In the genomic region with DNA sequence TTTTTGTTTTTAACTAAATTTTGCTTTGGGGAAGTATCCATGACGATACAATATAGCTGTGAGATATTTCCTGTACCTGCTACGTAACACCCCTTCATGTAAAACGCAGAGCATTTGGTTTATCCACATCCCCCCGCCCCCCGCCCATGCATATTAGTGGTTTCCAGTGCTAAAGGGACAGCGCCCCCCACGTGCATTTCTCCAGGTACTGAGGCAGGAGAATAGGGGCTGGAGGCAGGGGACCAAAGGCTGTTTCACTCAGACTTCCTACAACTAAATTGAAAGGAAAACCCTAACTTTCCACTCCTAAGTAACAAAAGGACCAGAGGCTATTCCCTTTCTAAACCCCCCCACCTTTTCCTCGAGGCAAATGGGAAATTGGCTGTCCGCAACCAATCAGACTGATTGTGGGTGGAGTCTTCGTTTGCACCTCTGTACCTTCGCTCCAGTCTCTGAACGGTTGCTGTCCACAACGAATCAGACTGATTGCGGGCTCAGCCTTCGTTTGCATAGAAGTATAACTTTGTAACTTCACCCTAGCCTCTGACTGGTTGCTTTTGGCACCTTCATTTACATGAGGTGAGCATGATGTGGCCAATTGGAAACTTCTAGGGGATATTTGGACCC, we compare ENCODE assay signal across 9 cellular contexts. TPM values are rescaled to one million over a fixed set of nuclear protein-coding genes. Genes with fewer than 3 reads are reported as not detected.
A peak's percentile ranks its signal among the peaks of the same experiment; 100 is the strongest.
DNase-seq lines count a peak whose midpoint lies in the region; ATAC-seq and TF ChIP-seq lines count a peak whose summit lies in the region.
"Had no signal": no experiment of that assay in that cellular context is flagged by ENCODE, and none has a peak within 500 bp of the region (broad histone marks: within the 10 kb centered on the region; RNA-seq: fewer than 3 reads in every experiment).

No MANE protein-coding gene starts in this region.

- H3K4me1 Mint-ChIP-seq in central memory CD8-positive, alpha-beta T cell, result no peaks in the 10 kb centered on the region

- H3K27me3 Mint-ChIP-seq in central memory CD8-positive, alpha-beta T cell, result peaks cover 69% of the 10 kb centered on the region

- peak overlapping the region; percentile 36; the same call in 1 of the 2 replicates for H3K9ac ChIP-seq in ES-I3 (ENCODE audit: low read depth, low read length)

- intact Hi-C loops in mucosa of descending colon (cut with DNase I, micrococcal nuclease), result loop anchor here in 1 of 2 donors (5.0 to 10.0 kb wide), 2 partner anchors 144 to 167 kb away; no protein-coding TSS in a partner anchor

- H3K36me3 ChIP-seq in ES-I3 (ENCODE audit: insufficient read depth, low read length) (no peaks in the 10 kb centered on the region), mucosa of descending colon (ENCODE audit: low read depth) (no peaks in the 10 kb centered on the region)

- H3K4me1 ChIP-seq in ES-I3 (ENCODE audit: insufficient read depth, low read length) (peaks cover 7% of the 10 kb centered on the region; the same call in 1 of the 2 replicates), mucosa of descending colon (ENCODE audit: low read depth) (peaks cover 12% of the 10 kb centered on the region)

- no peak overlapping the region for H3K4me3 Mint-ChIP-seq in central memory CD8-positive, alpha-beta T cell

- no peak for ATAC-seq in central memory CD8-positive, alpha-beta T cell (replicated peaks; ENCODE audit: extremely low read depth, poor library complexity, severe bottlenecking)
- ATAC-seq in mucosa of descending colon (peak; percentile 67), HG03442 (IDR thresholded peaks at IDR 0.05; ENCODE audit: unreplicated experiment) (no peak)

- no peaks in the 10 kb centered on the region for H3K36me3 Mint-ChIP-seq in central memory CD8-positive, alpha-beta T cell (ENCODE audit: insufficient read depth)

- H3K27ac Mint-ChIP-seq in central memory CD8-positive, alpha-beta T cell (ENCODE audit: low read depth), result peak overlapping the region; percentile 23

- H3K9me3 ChIP-seq in ES-I3 (ENCODE audit: control insufficient read depth, insufficient read depth, low read length) (no peaks in the 10 kb centered on the region), mucosa of descending colon (no peaks in the 10 kb centered on the region)

- H3K9me3 Mint-ChIP-seq in central memory CD8-positive, alpha-beta T cell, result no peaks in the 10 kb centered on the region

- DNase-seq in NCI-H2029 (lab: John Stamatoyannopoulos, UW) (peak; percentile 82), mucosa of descending colon (peak in 1 of 3 donors; percentile 60), SK-N-DZ (ENCODE audit: low spot score) (no peak), NAMALWA (ENCODE audit: low spot score) (no peak), C1 segment of cervical spinal cord (lab: John Stamatoyannopoulos, UW) (no peak)
- no peak for DNase-seq in central memory CD8-positive, alpha-beta T cell (ENCODE audit: low spot score in 2 of 2)
- DNase-seq: activated CD8-positive, alpha-beta memory T cell treated with anti-CD3 and anti-CD28 coated beads, Interleukin-2, amount 50 U/mL, for 4 hours had no signal

- no peak for TF ChIP-seq CTCF in mucosa of descending colon (IDR thresholded peaks at IDR 0.05)

- H3K4me3 ChIP-seq in mucosa of descending colon, result no peak overlapping the region

RNA-seq across cellular contexts. Expression of gene RIPK4, which starts 12.2 kb away (rescaled TPM):
- 10 to 100 TPM in 2 of 3 donors, 1 to 10 TPM in 1; 5.1 to 14.8 (median 10.2) TPM for total RNA-seq in mucosa of descending colon
- polyA plus RNA-seq in SK-N-DZ (2014; cell fraction: cytosol; rRNA removed), result not detected in 2 replicates
- not detected in 2 replicates for polyA plus RNA-seq in SK-N-DZ (2014; cell fraction: nucleus; rRNA removed)
